18 cellular contexts compared by ENCODE assay signal in the genomic region with DNA sequence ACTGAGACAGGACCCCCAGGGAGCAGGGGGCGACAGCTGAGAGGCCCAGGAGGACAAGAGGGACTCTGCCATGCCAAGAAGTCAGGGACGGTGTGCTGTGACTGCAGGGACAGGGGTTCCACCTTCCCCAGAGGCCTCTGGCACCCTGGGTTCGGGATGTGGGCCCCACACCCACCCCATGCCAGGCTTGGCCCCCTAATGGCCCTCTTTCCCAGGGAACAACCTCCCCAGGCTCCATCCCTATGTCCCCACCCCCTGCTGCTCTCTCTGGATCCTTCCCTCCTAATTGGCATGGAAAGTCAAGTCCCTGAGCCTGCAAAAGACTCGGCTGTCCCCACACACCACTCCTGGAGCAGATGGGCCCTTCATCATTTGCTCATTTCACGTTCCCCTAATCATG.
DNase-seq lines count a peak whose midpoint lies in the region; ATAC-seq, FAIRE-seq and TF ChIP-seq lines count a peak whose summit lies in the region.
"Had no signal": no experiment of that assay in that cellular context is flagged by ENCODE, and none has a peak within 500 bp of the region (broad histone marks: within the 10 kb centered on the region; RNA-seq: fewer than 3 reads in every experiment).

No MANE protein-coding gene starts in this region.

- DNase-seq in NCI-H1694 (lab: John Stamatoyannopoulos, UW) (peak; percentile 75), WTC11 (ENCODE audit: low spot score) (no peak), HepG2 (ENCODE audit: low spot score) (no peak), HCEC 1CT (no peak), DMS53 (lab: John Stamatoyannopoulos, UW) (no peak)
- DNase-seq in stimulated activated naive B cell treated with anti-CD40 and anti-IgM and Interleukin-4, amounts not matched to agents 10 μg/mL and 1 μg/mL and 100 μg/mL, for 72 hours = no peak
- DNase-seq in stimulated activated CD4-positive, alpha-beta T cell treated with anti-CD3 and anti-CD28 coated beads, Interleukin-15, amount 100 ng/mL, for 24 hours = no peak
- DNase-seq: activated B cell treated with CpG ODN at 0.5 μM for 24 hours; activated T-cell treated with anti-CD3 and anti-CD28 coated beads, Interleukin-2, amount 50 U/mL, for 72 hours; BE2C; brain microvascular endothelial cell; NCI-H187 treated with DMSO at 0.1 percent for 48 hours; NCI-H510A; SIG-M5; T-helper 17 cell had no signal

- peaks cover 37% of the 10 kb centered on the region for H3K4me1 Mint-ChIP-seq in WTC11
- H3K4me1 Mint-ChIP-seq in stimulated activated naive B cell treated with anti-CD40 and anti-IgM and Interleukin-4, amounts not matched to agents 10 μg/mL and 1 μg/mL and 100 μg/mL, for 72 hours = peaks cover 24 to 70% of the 10 kb centered on the region in 2 donors

- no peak overlapping the region for H2AFZ ChIP-seq in HepG2 (ENCODE audit: low read length)

- POLR2A ChIA-PET in WTC11 (lab: Charles Lee) = no interaction called here
- POLR2A ChIA-PET in HepG2 (lab: Yijun Ruan, JAX) = no interaction called here

- H3K9me3 ChIP-seq in HepG2 (ENCODE audit: low read length) = no peaks in the 10 kb centered on the region
- H3K9me3 ChIP-seq: BE2C, right atrium auricular region had no signal

- no peak for TF ChIP-seq RAD21 in HepG2 (CRISPR knock-in tag; IDR thresholded peaks at IDR 0.05)

- H3K27ac Mint-ChIP-seq in WTC11 = peak overlapping the region; percentile 96
- peak overlapping the region; percentile 37 for H3K27ac Mint-ChIP-seq in stimulated activated naive B cell treated with anti-CD40 and anti-IgM and Interleukin-4, amounts not matched to agents 10 μg/mL and 1 μg/mL and 100 μg/mL, for 72 hours
- H3K27ac Mint-ChIP-seq: activated B cell treated with CpG ODN at 0.5 μM for 24 hours; activated T-cell treated with anti-CD3 and anti-CD28 coated beads, Interleukin-2, amount 50 U/mL, for 72 hours; T-helper 17 cell had no signal

- no peak for TF ChIP-seq POLR2A in HepG2 (IDR thresholded peaks at IDR 0.05; ENCODE audit: insufficient read depth in 1 of 2, low read depth in 2 of 2, low read length in 2 of 2)

- 79% methylated on average over 4 of the region's 5 CpGs for WGBS in HepG2 (ENCODE audit: low lambda C conversion rate)

- in situ Hi-C loops in HepG2 (cut with HindIII; ENCODE audit: extremely low pct_ligation_motif_present, low pct_unique_long_range_greater_than_20kb) = no loop called here

- TF ChIP-seq CTCF in WTC11 (IDR thresholded peaks at IDR 0.05) = no peak
- no peak for TF ChIP-seq CTCF in HepG2 (CRISPR knock-in tag; IDR thresholded peaks at IDR 0.05)

- intact Hi-C loops in HepG2 (cut with micrococcal nuclease; ENCODE audit: unreplicated experiment) = no loop called here

- BruUV-seq in HepG2 (replicated peaks; lab: Mats Ljungman, UMichigan) = no TSS peak

- H3K9ac ChIP-seq in HepG2 (ENCODE audit: insufficient read depth, low read depth, low read length) = no peak overlapping the region

- FAIRE-seq in HepG2 (lab: Jason Lieb, UNC) = no peak
- FAIRE-seq: endothelial cell of umbilical vein had no signal

- H3K4me2 ChIP-seq in HepG2 (ENCODE audit: low read depth, low read length) = no peak overlapping the region

- TF ChIP-seq EP300 in HepG2 (IDR thresholded peaks at IDR 0.05; ENCODE audit: low read depth in 2 of 2, low read length in 2 of 2) (no peak), HepG2 (CRISPR knock-in tag; IDR thresholded peaks at IDR 0.05; ENCODE audit: borderline replicate concordance) (no peak)

- CTCF ChIA-PET in WTC11 (lab: Charles Lee) = no interaction called here
- CTCF ChIA-PET in HepG2 (lab: Yijun Ruan, JAX; ENCODE audit: low intra/inter-chr PET ratio, low total read pairs) = no interaction called here

- peaks cover 94% of the 10 kb centered on the region for H3K79me2 ChIP-seq in HepG2 (ENCODE audit: insufficient read depth, low read length)

- H3K4me3 Mint-ChIP-seq in WTC11 = no peak overlapping the region
- no peak overlapping the region for H3K4me3 Mint-ChIP-seq in stimulated activated naive B cell treated with anti-CD40 and anti-IgM and Interleukin-4, amounts not matched to agents 10 μg/mL and 1 μg/mL and 100 μg/mL, for 72 hours
- H3K4me3 Mint-ChIP-seq: activated B cell treated with CpG ODN at 0.5 μM for 24 hours; activated T-cell treated with anti-CD3 and anti-CD28 coated beads, Interleukin-2, amount 50 U/mL, for 72 hours; T-helper 17 cell had no signal

- H3K36me3 Mint-ChIP-seq in WTC11 = no peaks in the 10 kb centered on the region
- peaks cover 5 to 20% of the 10 kb centered on the region in 2 donors for H3K36me3 Mint-ChIP-seq in stimulated activated naive B cell treated with anti-CD40 and anti-IgM and Interleukin-4, amounts not matched to agents 10 μg/mL and 1 μg/mL and 100 μg/mL, for 72 hours
- H3K36me3 Mint-ChIP-seq: activated naive CD4-positive, alpha-beta T cell treated with anti-CD3 and anti-CD28 coated beads, Interleukin-2, amount 50 U/mL, for 72 hours had no signal

- H4K20me1 ChIP-seq in HepG2 (ENCODE audit: insufficient read depth, low read length) = peaks cover 23% of the 10 kb centered on the region; the same call in 1 of the 2 replicates

- peaks cover 1 to 19% of the 10 kb centered on the region in 2 experiments; a peak in 3 of 5 replicates for H3K36me3 ChIP-seq in HepG2 (replicated peaks in 1 of 2; ENCODE audit: control insufficient read depth in 1 of 2, insufficient read depth in 2 of 2, low read length in 2 of 2)
- H3K36me3 ChIP-seq: brain microvascular endothelial cell, right atrium auricular region had no signal

- no peak overlapping the region for H3K27ac ChIP-seq in HepG2 (ENCODE audit: extremely low read length, insufficient read depth, low read length)
- H3K27ac ChIP-seq: brain microvascular endothelial cell, right atrium auricular region had no signal

- H3K27me3 ChIP-seq in HepG2 (ENCODE audit: control insufficient read depth in 1 of 2, insufficient read depth in 2 of 2, low read length in 2 of 2) = no peaks in the 10 kb centered on the region
- H3K27me3 ChIP-seq: BE2C, brain microvascular endothelial cell, right atrium auricular region had no signal

- ATAC-seq in WTC11 (no peak), HepG2 (no peak)
- no peak for ATAC-seq in stimulated activated naive B cell treated with anti-CD40 and anti-IgM and Interleukin-4, amounts not matched to agents 10 μg/mL and 1 μg/mL and 100 μg/mL, for 72 hours (replicated peaks)
- ATAC-seq: activated naive CD4-positive, alpha-beta T cell treated with anti-CD3 and anti-CD28 coated beads, Interleukin-2, amount 50 U/mL, for 72 hours; activated T-cell treated with anti-CD3 and anti-CD28 coated beads, Interleukin-2, amount 50 U/mL, for 72 hours; T-helper 17 cell had no signal

- peaks cover 85% of the 10 kb centered on the region for H3K4me1 ChIP-seq in HepG2 (ENCODE audit: insufficient read depth, low read length)

- H3K27me3 Mint-ChIP-seq in WTC11 (ENCODE audit: low read depth) = no peaks in the 10 kb centered on the region
- no peaks in the 10 kb centered on the region for H3K27me3 Mint-ChIP-seq in stimulated activated naive B cell treated with anti-CD40 and anti-IgM and Interleukin-4, amounts not matched to agents 10 μg/mL and 1 μg/mL and 100 μg/mL, for 72 hours
- H3K27me3 Mint-ChIP-seq: activated B cell treated with CpG ODN at 0.5 μM for 24 hours, T-helper 17 cell had no signal

- H3K4me3 ChIP-seq in HepG2 (replicated peaks in 1 of 3; ENCODE audit: insufficient read depth in 1 of 3, low read depth in 2 of 3, low read length in 3 of 3) = no peak overlapping the region
- H3K4me3 ChIP-seq: right atrium auricular region had no signal

- no peaks in the 10 kb centered on the region for H3K9me3 Mint-ChIP-seq in WTC11
- no peaks in the 10 kb centered on the region for H3K9me3 Mint-ChIP-seq in stimulated activated naive B cell treated with anti-CD40 and anti-IgM and Interleukin-4, amounts not matched to agents 10 μg/mL and 1 μg/mL and 100 μg/mL, for 72 hours
- H3K9me3 Mint-ChIP-seq: activated B cell treated with CpG ODN at 0.5 μM for 24 hours; activated naive CD4-positive, alpha-beta T cell treated with anti-CD3 and anti-CD28 coated beads, Interleukin-2, amount 50 U/mL, for 72 hours; activated T-cell treated with anti-CD3 and anti-CD28 coated beads, Interleukin-2, amount 50 U/mL, for 72 hours had no signal

TF ChIP-seq in WTC11, 78 proteins besides CTCF, POLR2A, EP300 and RAD21 (continues in another document):
- no peak for TF ChIP-seq NFE2L1 (CRISPR knock-in tag; IDR thresholded peaks at IDR 0.05)
- no peak for TF ChIP-seq NFYB (CRISPR knock-in tag; conservative IDR thresholded peaks at IDR 0.05; ENCODE audit: low read depth)
- TF ChIP-seq, protein P1, sequence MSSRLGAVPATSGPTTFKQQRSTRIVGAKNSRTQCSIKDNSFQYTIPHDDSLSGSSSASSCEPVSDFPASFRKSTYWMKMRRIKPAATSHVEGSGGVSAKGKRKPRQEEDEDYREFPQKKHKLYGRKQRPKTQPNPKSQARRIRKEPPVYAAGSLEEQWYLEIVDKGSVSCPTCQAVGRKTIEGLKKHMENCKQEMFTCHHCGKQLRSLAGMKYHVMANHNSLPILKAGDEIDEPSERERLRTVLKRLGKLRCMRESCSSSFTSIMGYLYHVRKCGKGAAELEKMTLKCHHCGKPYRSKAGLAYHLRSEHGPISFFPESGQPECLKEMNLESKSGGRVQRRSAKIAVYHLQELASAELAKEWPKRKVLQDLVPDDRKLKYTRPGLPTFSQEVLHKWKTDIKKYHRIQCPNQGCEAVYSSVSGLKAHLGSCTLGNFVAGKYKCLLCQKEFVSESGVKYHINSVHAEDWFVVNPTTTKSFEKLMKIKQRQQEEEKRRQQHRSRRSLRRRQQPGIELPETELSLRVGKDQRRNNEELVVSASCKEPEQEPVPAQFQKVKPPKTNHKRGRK (CRISPR knock-in tag; IDR thresholded peaks at IDR 0.05; ENCODE audit: borderline replicate concordance) = no peak
- TF ChIP-seq ZNF263 (CRISPR knock-in tag; IDR thresholded peaks at IDR 0.05; ENCODE audit: low read depth) = no peak

TF ChIP-seq in HepG2, 621 proteins besides CTCF, POLR2A, EP300 and RAD21:
- TF ChIP-seq ZNF883 (CRISPR knock-in tag; IDR thresholded peaks at IDR 0.05; ENCODE audit: not compliant biosample characterization) (peak; percentile 20), GABPA (IDR thresholded peaks at IDR 0.05; ENCODE audit: low read depth, low read length) (no peak), GABPA (CRISPR knock-in tag; IDR thresholded peaks at IDR 0.05; ENCODE audit: low read depth) (no peak), ZNF576 (CRISPR knock-in tag; IDR thresholded peaks at IDR 0.05) (no peak)
TF ChIP-seq in HepG2: peak in this region for 1.
